17 cellular contexts compared by ENCODE assay signal in the genomic region with DNA sequence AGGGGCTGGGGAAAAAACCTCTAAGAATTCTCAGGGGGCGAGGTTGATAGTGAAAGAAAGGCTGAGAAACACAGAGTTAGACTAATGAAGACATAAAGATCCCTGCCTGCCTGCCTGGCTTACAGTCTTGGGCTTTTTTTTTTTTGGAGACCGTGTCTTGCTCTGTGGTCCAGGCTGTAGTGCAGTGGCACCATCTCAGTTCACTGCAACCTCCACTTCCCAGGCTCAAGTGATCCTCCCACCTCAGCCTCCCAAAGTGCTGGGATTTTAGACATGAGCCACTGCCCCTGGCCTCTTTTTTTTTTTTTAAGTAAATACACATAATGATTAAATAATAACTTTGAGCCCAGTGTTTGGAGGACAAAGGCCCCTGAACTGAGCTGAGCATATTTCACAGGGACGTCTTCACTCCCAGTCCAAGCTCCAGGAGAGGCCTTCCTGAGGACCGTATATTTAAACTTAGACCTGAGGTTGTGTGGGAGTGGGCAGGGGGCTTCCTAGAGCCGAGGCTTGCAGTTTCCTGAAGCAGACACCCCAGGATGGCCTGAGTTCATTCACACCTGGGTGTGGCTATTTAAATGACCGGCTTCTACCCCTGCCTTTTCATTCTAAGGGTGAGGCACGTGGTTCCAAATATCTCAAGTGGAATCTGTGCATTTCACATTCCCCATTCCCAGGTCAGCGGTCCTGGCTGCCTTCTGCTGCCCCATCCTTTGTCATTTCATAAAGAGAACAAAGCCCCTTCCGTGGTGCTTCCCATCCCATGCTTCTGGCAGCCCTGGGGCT. TPM values are rescaled to one million over a fixed set of nuclear protein-coding genes. Genes with fewer than 3 reads are reported as not detected.
A peak's percentile ranks its signal among the peaks of the same experiment; 100 is the strongest.
DNase-seq lines count a peak whose midpoint lies in the region; ATAC-seq and TF ChIP-seq lines count a peak whose summit lies in the region.
"Had no signal": no experiment of that assay in that cellular context is flagged by ENCODE, and none has a peak within 500 bp of the region (broad histone marks: within the 10 kb centered on the region; RNA-seq: fewer than 3 reads in every experiment).

No MANE protein-coding gene starts in this region.

- H3K27me3 ChIP-seq in GM23338 (ENCODE audit: insufficient read depth), result peaks cover 10% of the 10 kb centered on the region
- peaks cover 0 to 31% (median 0%) of the 10 kb centered on the region in 3 experiments for H3K27me3 ChIP-seq in neuronal stem cell (ENCODE audit: control insufficient read depth in 3 of 3, insufficient read depth in 3 of 3, low read depth in 1 of 3, low read length in 3 of 3)

- WGBS in neuronal stem cell (ENCODE audit: extremely low coverage in 2 of 2, insufficient read length in 2 of 2, insufficient replicate concordance in 1 of 2), 2 donors, result no CpG with 5 or more reads among the region's 9 CpGs

- H3K4me2 ChIP-seq in GM23338 (no peak overlapping the region), neuronal stem cell (ENCODE audit: insufficient read depth, low read length, poor library complexity, severe bottlenecking) (no peak overlapping the region)

- no peak overlapping the region for H2BK12ac ChIP-seq in neuronal stem cell (ENCODE audit: low read length)

- H3K27ac Mint-ChIP-seq in GM23338 (no peak overlapping the region), type B pancreatic cell (no peak overlapping the region)
- H3K27ac Mint-ChIP-seq: CD14-positive monocyte; CD8-positive, alpha-beta T cell; IgD-negative memory B cell had no signal

- H3K23ac ChIP-seq in neuronal stem cell (ENCODE audit: low read depth, low read length, poor library complexity), result no peak overlapping the region

- H3K4me3 Mint-ChIP-seq in GM23338 (no peak overlapping the region), type B pancreatic cell (no peak overlapping the region)
- H3K4me3 Mint-ChIP-seq: CD14-positive monocyte; CD8-positive, alpha-beta T cell; IgD-negative memory B cell had no signal

- H2BK120ac ChIP-seq in neuronal stem cell (ENCODE audit: low read depth, low read length), result no peak overlapping the region

- H3K79me2 ChIP-seq in GM23338 (replicated peaks; ENCODE audit: insufficient read depth), result no peaks in the 10 kb centered on the region

- H3K18ac ChIP-seq in neuronal stem cell (ENCODE audit: low read length), result no peak overlapping the region

- H3K27ac ChIP-seq in GM23338 (ENCODE audit: low read depth) (no peak overlapping the region), VCaP (peak overlapping the region; percentile 28; the same call in 1 of the 2 replicates), neuronal stem cell (replicated peaks; ENCODE audit: low read length) (no peak overlapping the region)

- H4K91ac ChIP-seq in neuronal stem cell (ENCODE audit: low read depth, low read length, poor library complexity), result no peak overlapping the region

- H3K4me3 ChIP-seq in GM23338 (no peak overlapping the region), neuronal stem cell (ENCODE audit: low read length in 2 of 2) (no peak overlapping the region)

- H3F3A ChIP-seq in GM23338 (replicated peaks; ENCODE audit: low read depth), result peaks cover 2% of the 10 kb centered on the region; the same call in 1 of the 2 replicates

- no peak overlapping the region for H3K14ac ChIP-seq in neuronal stem cell (ENCODE audit: low read length)

- peaks cover under 1% of the 10 kb centered on the region; the same call in 1 of the 2 replicates for H3K4me1 ChIP-seq in GM23338 (ENCODE audit: insufficient read depth)
- peaks cover 3 to 5% of the 10 kb centered on the region in 2 donors for H3K4me1 ChIP-seq in neuronal stem cell (ENCODE audit: control insufficient read depth in 2 of 2, insufficient read depth in 1 of 2, low read depth in 1 of 2, low read length in 2 of 2)

- no peak; the same call in 1 of the 3 replicates for ATAC-seq in GM23338
- no peak for ATAC-seq in GM21515 (IDR thresholded peaks at IDR 0.05; ENCODE audit: unreplicated experiment)
- ATAC-seq: CD8-positive, alpha-beta T cell had no signal

- DNase-seq in GM23338 (ENCODE audit: low spot score) (no peak), islet precursor cell (peak; percentile 72), neuronal stem cell (ENCODE audit: low spot score) (no peak), type B pancreatic cell (ENCODE audit: extremely low spot score, unreplicated experiment) (no peak), NCI-H1436 (lab: John Stamatoyannopoulos, UW) (no peak)
- DNase-seq: CD8-positive, alpha-beta T cell; COR-L47; DMS153; DMS79 treated with DMSO at 0.1 percent for 48 hours; EL; GDM1 had no signal

- H3K9me3 Mint-ChIP-seq in GM23338 (peaks cover 4% of the 10 kb centered on the region), type B pancreatic cell (peaks cover 4% of the 10 kb centered on the region)
- H3K9me3 Mint-ChIP-seq: CD8-positive, alpha-beta T cell; IgD-negative memory B cell had no signal

- H3K36me3 Mint-ChIP-seq in GM23338 (ENCODE audit: low read depth) (peaks cover 2% of the 10 kb centered on the region; the same call in 1 of the 3 replicates), type B pancreatic cell (no peaks in the 10 kb centered on the region)
- H3K36me3 Mint-ChIP-seq: CD14-positive monocyte; CD8-positive, alpha-beta T cell had no signal

- H2AK5ac ChIP-seq in neuronal stem cell (ENCODE audit: low read depth, low read length), result no peak overlapping the region

- H2AFZ ChIP-seq in GM23338, result peak overlapping the region; percentile 84; the same call in 1 of the 2 replicates
- H2AFZ ChIP-seq in neuronal stem cell (ENCODE audit: low read length), result peak overlapping the region; percentile 36

- H3K4ac ChIP-seq in neuronal stem cell (ENCODE audit: low read length), result no peak overlapping the region

- no peaks in the 10 kb centered on the region for H4K20me1 ChIP-seq in GM23338 (replicated peaks; ENCODE audit: insufficient read depth)

- no peak overlapping the region for H3K9ac ChIP-seq in neuronal stem cell (ENCODE audit: low read depth, low read length, poor library complexity)

- H3K36me3 ChIP-seq in GM23338 (ENCODE audit: insufficient read depth) (no peaks in the 10 kb centered on the region), neuronal stem cell (replicated peaks in 1 of 2; ENCODE audit: control insufficient read depth in 2 of 2, insufficient read depth in 2 of 2, low read length in 2 of 2) (no peaks in the 10 kb centered on the region)

- no peak for TF ChIP-seq CTCF in GM23338 (conservative IDR thresholded peaks at IDR 0.05; ENCODE audit: low read depth in 2 of 2)
- no peak for TF ChIP-seq CTCF in VCaP (conservative IDR thresholded peaks at IDR 0.05)
- TF ChIP-seq CTCF in type B pancreatic cell (conservative IDR thresholded peaks at IDR 0.05), result no peak

- H3K9me2 ChIP-seq in GM23338 (ENCODE audit: insufficient read depth), result no peaks in the 10 kb centered on the region

- H2BK5ac ChIP-seq in neuronal stem cell (ENCODE audit: low read length), result no peak overlapping the region

- no peaks in the 10 kb centered on the region for H3K79me1 ChIP-seq in neuronal stem cell (ENCODE audit: low read depth, low read length)

- H3K4me1 Mint-ChIP-seq in GM23338, result peaks cover 7% of the 10 kb centered on the region
- H3K4me1 Mint-ChIP-seq in type B pancreatic cell (ENCODE audit: unreplicated experiment), result no peaks in the 10 kb centered on the region
- H3K4me1 Mint-ChIP-seq: CD14-positive monocyte, IgD-negative memory B cell had no signal

- H3K9me3 ChIP-seq in neuronal stem cell (replicated peaks in 1 of 2; ENCODE audit: control insufficient read depth in 2 of 2, insufficient read depth in 1 of 2, low read depth in 1 of 2, low read length in 2 of 2), result no peaks in the 10 kb centered on the region

- H3K27me3 Mint-ChIP-seq in GM23338 (ENCODE audit: insufficient read depth, low read depth, poor library complexity) (peaks cover 4% of the 10 kb centered on the region), type B pancreatic cell (peaks cover 5% of the 10 kb centered on the region)

- H2BK15ac ChIP-seq in neuronal stem cell (ENCODE audit: low read length), result no peak overlapping the region

- H4K8ac ChIP-seq in neuronal stem cell (ENCODE audit: low read depth, low read length), result no peak overlapping the region

TF ChIP-seq in GM23338, 12 proteins besides CTCF, POLR2A, EP300 and RAD21 (continues in another document):
- TF ChIP-seq, protein P1, sequence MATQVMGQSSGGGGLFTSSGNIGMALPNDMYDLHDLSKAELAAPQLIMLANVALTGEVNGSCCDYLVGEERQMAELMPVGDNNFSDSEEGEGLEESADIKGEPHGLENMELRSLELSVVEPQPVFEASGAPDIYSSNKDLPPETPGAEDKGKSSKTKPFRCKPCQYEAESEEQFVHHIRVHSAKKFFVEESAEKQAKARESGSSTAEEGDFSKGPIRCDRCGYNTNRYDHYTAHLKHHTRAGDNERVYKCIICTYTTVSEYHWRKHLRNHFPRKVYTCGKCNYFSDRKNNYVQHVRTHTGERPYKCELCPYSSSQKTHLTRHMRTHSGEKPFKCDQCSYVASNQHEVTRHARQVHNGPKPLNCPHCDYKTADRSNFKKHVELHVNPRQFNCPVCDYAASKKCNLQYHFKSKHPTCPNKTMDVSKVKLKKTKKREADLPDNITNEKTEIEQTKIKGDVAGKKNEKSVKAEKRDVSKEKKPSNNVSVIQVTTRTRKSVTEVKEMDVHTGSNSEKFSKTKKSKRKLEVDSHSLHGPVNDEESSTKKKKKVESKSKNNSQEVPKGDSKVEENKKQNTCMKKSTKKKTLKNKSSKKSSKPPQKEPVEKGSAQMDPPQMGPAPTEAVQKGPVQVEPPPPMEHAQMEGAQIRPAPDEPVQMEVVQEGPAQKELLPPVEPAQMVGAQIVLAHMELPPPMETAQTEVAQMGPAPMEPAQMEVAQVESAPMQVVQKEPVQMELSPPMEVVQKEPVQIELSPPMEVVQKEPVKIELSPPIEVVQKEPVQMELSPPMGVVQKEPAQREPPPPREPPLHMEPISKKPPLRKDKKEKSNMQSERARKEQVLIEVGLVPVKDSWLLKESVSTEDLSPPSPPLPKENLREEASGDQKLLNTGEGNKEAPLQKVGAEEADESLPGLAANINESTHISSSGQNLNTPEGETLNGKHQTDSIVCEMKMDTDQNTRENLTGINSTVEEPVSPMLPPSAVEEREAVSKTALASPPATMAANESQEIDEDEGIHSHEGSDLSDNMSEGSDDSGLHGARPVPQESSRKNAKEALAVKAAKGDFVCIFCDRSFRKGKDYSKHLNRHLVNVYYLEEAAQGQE (IDR thresholded peaks at IDR 0.05; ENCODE audit: unreplicated experiment), result no peak
- TF ChIP-seq NANOG (IDR thresholded peaks at IDR 0.05; ENCODE audit: borderline replicate concordance) (no peak), POLR2AphosphoS5 (IDR thresholded peaks at IDR 0.05; ENCODE audit: low read depth) (no peak), JUNB (IDR thresholded peaks at IDR 0.05; ENCODE audit: unreplicated experiment) (no peak)

RNA-seq across cellular contexts. Expression of a gene that starts 16.0 kb away (rescaled TPM):
- 22.8 and 23.7 TPM in 2 replicates for total RNA-seq in GM23338 (2014; rRNA removed; shearing (Covaris generic))
- 19.3 and 22.8 TPM in 2 replicates for polyA plus RNA-seq in GM23338 (2016; fragmentation: Nextera tagmentation; extraction: Ambion mirVana)
- 12.5 TPM for polyA plus RNA-seq in neuronal stem cell (2013, experiment 1 of 2)
- polyA plus RNA-seq in neuronal stem cell (2013, experiment 2 of 2), result 12.8 TPM
- 19.5 TPM in 2 replicates for total RNA-seq in type B pancreatic cell (ENCODE audit: low replicate concordance)

RNA-seq across cellular contexts. Expression of a gene that starts 44.6 kb away (rescaled TPM):
- 0.24 TPM in 1 of 2 replicates, not detected in the other for total RNA-seq in GM23338 (2014; rRNA removed; shearing (Covaris generic))
- not detected in 2 replicates for polyA plus RNA-seq in GM23338 (2016; fragmentation: Nextera tagmentation; extraction: Ambion mirVana)
- 0.21 TPM for polyA plus RNA-seq in neuronal stem cell (2013, experiment 1 of 2)
- polyA plus RNA-seq in neuronal stem cell (2013, experiment 2 of 2), result not detected
- total RNA-seq in type B pancreatic cell (ENCODE audit: low replicate concordance), result not detected in 2 replicates
- total RNA-seq: HT-29 had no signal
- polyA plus RNA-seq: BJ, CD14-positive monocyte, IgD-negative memory B cell had no signal
